ENCODE assay signal across 25 cellular contexts in genomic region chr2:124985210-124985760, GRCh38.
DNase-seq lines count a peak whose midpoint lies in the region; ATAC-seq and TF ChIP-seq lines count a peak whose summit lies in the region.
"Had no signal": no experiment of that assay in that cellular context is flagged by ENCODE, and none has a peak within 500 bp of the region (broad histone marks: within the 10 kb centered on the region; RNA-seq: fewer than 3 reads in every experiment).

No MANE protein-coding gene starts in this region.

- H3K4me1 Mint-ChIP-seq in Calu3 (ENCODE audit: low read depth, unreplicated experiment): no peaks in the 10 kb centered on the region
- H3K4me1 Mint-ChIP-seq: activated naive CD4-positive, alpha-beta T cell treated with anti-CD3 and anti-CD28 coated beads, Interleukin-2, amount 50 U/mL, for 24 hours; stimulated activated naive CD8-positive, alpha-beta T cell treated with anti-CD3 and anti-CD28 coated beads, Interleukin-15, amount 100 ng/mL, for 72 hours had no signal

- CTCF ChIA-PET in Calu3 (lab: Charles Lee): no interaction called here

- ATAC-seq in HG03025 (IDR thresholded peaks at IDR 0.05; ENCODE audit: low FRiP score, unreplicated experiment): no peak
- ATAC-seq: CD8-positive, alpha-beta T cell; stimulated activated naive CD8-positive, alpha-beta T cell treated with anti-CD3 and anti-CD28 coated beads, Interleukin-15, amount 100 ng/mL, for 72 hours; WTC11 had no signal

- H3K27me3 Mint-ChIP-seq in Calu3 (ENCODE audit: unreplicated experiment): no peaks in the 10 kb centered on the region
- H3K27me3 Mint-ChIP-seq: activated naive CD4-positive, alpha-beta T cell treated with anti-CD3 and anti-CD28 coated beads, Interleukin-2, amount 50 U/mL, for 24 hours; progenitor cell of endocrine pancreas; stimulated activated naive CD8-positive, alpha-beta T cell treated with anti-CD3 and anti-CD28 coated beads, Interleukin-15, amount 100 ng/mL, for 72 hours had no signal

- H3K9me3 Mint-ChIP-seq in Calu3 (ENCODE audit: low read depth, unreplicated experiment): peaks cover 12% of the 10 kb centered on the region

- no TSS peak for BruUV-seq in Calu3 (replicated peaks; lab: Mats Ljungman, UMichigan)

- DNase-seq in SIG-M5 treated with dmso at 0.1 percent for 504 hours (lab: John Stamatoyannopoulos, UW; ENCODE audit: unreplicated experiment) (peak; percentile 16), SIG-M5 (lab: John Stamatoyannopoulos, UW) (no peak), SKM-1 (lab: John Stamatoyannopoulos, UW; ENCODE audit: unreplicated experiment) (peak; percentile 22), fibroblast of the conjunctiva (ENCODE audit: low read depth) (peak; percentile 8), 8988T (no peak), Calu3 (no peak), NCI-H1092 (lab: John Stamatoyannopoulos, UW) (no peak)
- DNase-seq: activated CD4-positive, alpha-beta T cell treated with anti-CD3 and anti-CD28 coated beads, Interleukin-2, amount 50 U/mL, for 1 hour; AML-193; anterior cingulate cortex; CD8-positive, alpha-beta T cell; esophagus squamous epithelium; glutamatergic neuron; KBM-7; NCI-H1048; NCI-H187; NCI-H526; stimulated activated CD4-positive, alpha-beta T cell treated with anti-CD3 and anti-CD28 coated beads, Interleukin-15, amount 100 ng/mL, for 24 hours; stimulated activated naive CD8-positive, alpha-beta T cell treated with anti-CD3 and anti-CD28 coated beads, Interleukin-15, amount 100 ng/mL, for 72 hours; T-helper 2 cell; trophoblast cell had no signal

- no peak overlapping the region for H3K27ac Mint-ChIP-seq in Calu3 (ENCODE audit: unreplicated experiment)
- H3K27ac Mint-ChIP-seq: activated naive CD4-positive, alpha-beta T cell treated with anti-CD3 and anti-CD28 coated beads, Interleukin-2, amount 50 U/mL, for 24 hours; CD8-positive, alpha-beta T cell; progenitor cell of endocrine pancreas; stimulated activated naive CD8-positive, alpha-beta T cell treated with anti-CD3 and anti-CD28 coated beads, Interleukin-15, amount 100 ng/mL, for 72 hours; WTC11 had no signal

- TF ChIP-seq CTCF in Calu3 (IDR thresholded peaks at IDR 0.05; ENCODE audit: unreplicated experiment): no peak

- intact Hi-C loops in Calu3 (cut with micrococcal nuclease; ENCODE audit: unreplicated experiment): no loop called here

- no peaks in the 10 kb centered on the region for H3K36me3 Mint-ChIP-seq in Calu3 (ENCODE audit: insufficient read depth, unreplicated experiment)
- H3K36me3 Mint-ChIP-seq: activated naive CD4-positive, alpha-beta T cell treated with anti-CD3 and anti-CD28 coated beads, Interleukin-2, amount 50 U/mL, for 24 hours; CD8-positive, alpha-beta T cell had no signal

- no peak overlapping the region for H3K4me3 Mint-ChIP-seq in Calu3 (ENCODE audit: low read depth, unreplicated experiment)
- H3K4me3 Mint-ChIP-seq: activated naive CD4-positive, alpha-beta T cell treated with anti-CD3 and anti-CD28 coated beads, Interleukin-2, amount 50 U/mL, for 24 hours; CD8-positive, alpha-beta T cell; stimulated activated naive CD8-positive, alpha-beta T cell treated with anti-CD3 and anti-CD28 coated beads, Interleukin-15, amount 100 ng/mL, for 72 hours; WTC11 had no signal

Comparison
In these comparisons a context has a peak if more than half of its experiments do, and no peak if none do; other contexts are left out.
1. DNase-seq: peak in SIG-M5 treated with dmso at 0.1 percent for 504 hours (single experiment), SKM-1 (single experiment) and fibroblast of the conjunctiva (single experiment); none in SIG-M5 (single experiment), 8988T (single experiment), Calu3 (single experiment) and NCI-H1092 (single experiment).